40 cellular contexts compared by ENCODE assay signal in the genomic region with DNA sequence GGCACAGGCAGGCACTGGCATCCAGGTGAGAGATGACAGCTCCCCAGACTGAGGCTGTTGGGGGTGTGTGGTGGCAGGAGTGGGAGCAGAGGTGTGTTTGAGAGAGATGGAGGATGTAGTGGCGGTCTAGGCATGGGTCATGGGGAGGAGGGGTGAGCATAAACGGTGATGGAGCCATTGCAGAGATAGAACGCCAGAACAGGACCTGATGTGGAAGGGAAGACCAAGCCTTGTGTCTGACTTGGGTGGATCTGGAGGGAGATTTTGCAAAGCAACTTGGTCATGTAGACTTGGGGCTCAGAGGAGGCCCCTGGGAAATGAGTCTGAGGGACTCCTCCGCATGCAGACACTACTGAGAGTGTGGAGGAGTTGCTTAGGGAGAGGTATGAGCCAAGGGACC. TPM values are rescaled to one million over a fixed set of nuclear protein-coding genes. Genes with fewer than 3 reads are reported as not detected.
"Had no signal": no experiment of that assay in that cellular context is flagged by ENCODE, and none has a peak within 500 bp of the region (broad histone marks: within the 10 kb centered on the region; RNA-seq: fewer than 3 reads in every experiment).

No MANE protein-coding gene starts in this region.

- H3K4me1 ChIP-seq: adrenal gland, body of pancreas, gastroesophageal sphincter had no signal

- H3K9me3 ChIP-seq: adrenal gland, body of pancreas, esophagus squamous epithelium, gastroesophageal sphincter had no signal

- H3K4me3 ChIP-seq: adrenal gland, body of pancreas, esophagus squamous epithelium, gastroesophageal sphincter had no signal

- H3K27me3 ChIP-seq: adrenal gland, body of pancreas had no signal

- H3K9me3 Mint-ChIP-seq: activated CD4-positive, alpha-beta memory T cell treated with anti-CD3 and anti-CD28 coated beads for 36 hours; activated CD4-positive, alpha-beta T cell treated with anti-CD3 and anti-CD28 coated beads, Interleukin-2, amount 10 ng/mL, durations not matched to agents 24 days and 14 days; activated naive CD4-positive, alpha-beta T cell treated with anti-CD3 and anti-CD28 coated beads for 36 hours; activated naive CD4-positive, alpha-beta T cell treated with anti-CD3 and anti-CD28 coated beads, Interleukin-2, amount 50 U/mL, for 24 hours; activated naive CD8-positive, alpha-beta T cell treated with anti-CD3 and anti-CD28 coated beads for 36 hours; activated naive CD8-positive, alpha-beta T cell treated with anti-CD3 and anti-CD28 coated beads, Interleukin-2, amount 50 U/mL, for 24 hours; activated T-helper 1 cell treated with anti-CD3 and anti-CD28 coated beads, Interleukin-12 subunit alpha, Interleukin-12 subunit beta, Interleukin-2, Interleukin-4 antibody, amounts not matched to agents 30 ng/mL and 10 ng/mL and 1 ng/mL, durations not matched to agents 14 hours and 24 hours and 36 hours; activated T-helper 2 cell treated with anti-CD3 and anti-CD28 coated beads, Interferon-gamma antibody, Interleukin-2, Interleukin-4, amounts not matched to agents 10 μg/mL and 5 μg/mL and 100 μg/mL, durations not matched to agents 14 hours and 24 hours and 36 hours; T-helper 2 cell treated with Interferon-gamma antibody and Interleukin-4, amounts not matched to agents 5 μg/mL and 100 μg/mL, for 36 hours had no signal

- H3K36me3 Mint-ChIP-seq: activated CD4-positive, alpha-beta memory T cell treated with anti-CD3 and anti-CD28 coated beads for 36 hours; activated CD8-positive, alpha-beta memory T cell treated with anti-CD3 and anti-CD28 coated beads, Interleukin-2, amount 10 ng/mL, durations not matched to agents 7 days and 5 days; activated naive CD4-positive, alpha-beta T cell treated with anti-CD3 and anti-CD28 coated beads, Interleukin-2, amount 50 U/mL, for 24 hours; activated naive CD8-positive, alpha-beta T cell treated with anti-CD3 and anti-CD28 coated beads for 36 hours had no signal

- H3K27me3 Mint-ChIP-seq: activated CD4-positive, alpha-beta memory T cell treated with anti-CD3 and anti-CD28 coated beads for 36 hours; activated CD4-positive, alpha-beta T cell treated with anti-CD3 and anti-CD28 coated beads for 36 hours; activated CD4-positive, alpha-beta T cell treated with anti-CD3 and anti-CD28 coated beads, Interleukin-2, amount 10 ng/mL, durations not matched to agents 24 days and 14 days; activated naive CD4-positive, alpha-beta T cell treated with anti-CD3 and anti-CD28 coated beads, Interleukin-2, amount 50 U/mL, for 24 hours; activated naive CD8-positive, alpha-beta T cell treated with anti-CD3 and anti-CD28 coated beads for 36 hours had no signal

- H3K27ac Mint-ChIP-seq: activated CD4-positive, alpha-beta memory T cell treated with anti-CD3 and anti-CD28 coated beads for 36 hours; activated CD4-positive, alpha-beta T cell treated with anti-CD3 and anti-CD28 coated beads for 36 hours; activated CD8-positive, alpha-beta memory T cell treated with anti-CD3 and anti-CD28 coated beads, Interleukin-2, amount 10 ng/mL, durations not matched to agents 7 days and 5 days; activated CD8-positive, alpha-beta T cell treated with anti-CD3 and anti-CD28 coated beads, Interleukin-2, amount 10 ng/mL, durations not matched to agents 7 days and 5 days; activated naive CD4-positive, alpha-beta T cell treated with anti-CD3 and anti-CD28 coated beads for 36 hours; activated naive CD4-positive, alpha-beta T cell treated with anti-CD3 and anti-CD28 coated beads, Interleukin-2, amount 50 U/mL, for 24 hours; activated naive CD8-positive, alpha-beta T cell treated with anti-CD3 and anti-CD28 coated beads for 36 hours; activated naive CD8-positive, alpha-beta T cell treated with anti-CD3 and anti-CD28 coated beads, Interleukin-2, amount 50 U/mL, for 24 hours; activated T-helper 1 cell treated with anti-CD3 and anti-CD28 coated beads, Interleukin-12 subunit alpha, Interleukin-12 subunit beta, Interleukin-2, Interleukin-4 antibody, amounts not matched to agents 30 ng/mL and 10 ng/mL and 1 ng/mL, durations not matched to agents 14 hours and 24 hours and 36 hours; activated T-helper 2 cell treated with anti-CD3 and anti-CD28 coated beads, Interferon-gamma antibody, Interleukin-2, Interleukin-4, amounts not matched to agents 10 μg/mL and 5 μg/mL and 100 μg/mL, durations not matched to agents 14 hours and 24 hours and 36 hours; T-helper 17 cell had no signal

- H3K27ac ChIP-seq: adrenal gland, body of pancreas, epithelial cell of prostate, gastroesophageal sphincter had no signal

- ATAC-seq: activated CD4-positive, alpha-beta T cell treated with anti-CD3 and anti-CD28 coated beads for 36 hours; activated CD8-positive, alpha-beta memory T cell treated with anti-CD3 and anti-CD28 coated beads, Interleukin-2, amount 10 ng/mL, durations not matched to agents 7 days and 5 days; activated CD8-positive, alpha-beta T cell treated with anti-CD3 and anti-CD28 coated beads, Interleukin-2, amount 10 ng/mL, durations not matched to agents 7 days and 5 days; activated naive CD8-positive, alpha-beta T cell treated with anti-CD3 and anti-CD28 coated beads, Interleukin-2, amount 50 U/mL, for 24 hours; body of pancreas; gastroesophageal sphincter; T-helper 17 cell had no signal

- H3K36me3 ChIP-seq: adrenal gland, esophagus squamous epithelium, gastroesophageal sphincter had no signal

- FAIRE-seq: colon, endometrium, endothelial cell of umbilical vein had no signal

- DNase-seq: activated CD4-positive, alpha-beta memory T cell treated with anti-CD3 and anti-CD28 coated beads for 36 hours; activated CD4-positive, alpha-beta T cell treated with anti-CD3 and anti-CD28 coated beads for 36 hours; activated CD4-positive, alpha-beta T cell treated with anti-CD3 and anti-CD28 coated beads, Interleukin-2, amount 10 ng/mL, durations not matched to agents 24 days and 14 days; activated CD4-positive, CD25-positive, alpha-beta regulatory T cell; activated CD4-positive, CD25-positive, alpha-beta regulatory T cell treated with anti-CD3 and anti-CD28 coated beads, Interleukin-2, amount 50 U/mL, for 72 hours; activated CD8-positive, alpha-beta memory T cell treated with anti-CD3 and anti-CD28 coated beads, Interleukin-2, amount 10 ng/mL, durations not matched to agents 7 days and 5 days; activated CD8-positive, alpha-beta memory T cell treated with anti-CD3 and anti-CD28 coated beads, Interleukin-2, amount 50 U/mL, for 4 hours; activated CD8-positive, alpha-beta T cell treated with anti-CD3 and anti-CD28 coated beads, Interleukin-2, amount 10 ng/mL, durations not matched to agents 7 days and 5 days; activated effector memory CD4-positive, alpha-beta T cell treated with anti-CD3 and anti-CD28 coated beads, Interleukin-2, amount 50 U/mL, for 16 hours; activated naive CD4-positive, alpha-beta T cell treated with anti-CD3 and anti-CD28 coated beads for 36 hours; activated naive CD8-positive, alpha-beta T cell treated with anti-CD3 and anti-CD28 coated beads for 36 hours; activated naive CD8-positive, alpha-beta T cell treated with anti-CD3 and anti-CD28 coated beads, Interleukin-2, amount 50 U/mL, for 24 hours; activated T-cell treated with anti-CD3 and anti-CD28 coated beads, Interleukin-2, amount 50 U/mL, for 1 hour; activated T-cell treated with anti-CD3 and anti-CD28 coated beads, Interleukin-2, amount 50 U/mL, for 48 hours; adrenal gland; amygdala; aorta; body of pancreas; caudate nucleus; cortex of kidney; dermis blood vessel endothelial cell; effector CD8-positive, alpha-beta T cell; esophagus squamous epithelium; foreskin melanocyte; T-helper 1 cell; T-helper 17 cell; T1000 had no signal

- H3K4me3 Mint-ChIP-seq: activated CD4-positive, alpha-beta memory T cell treated with anti-CD3 and anti-CD28 coated beads for 36 hours; activated CD4-positive, alpha-beta T cell treated with anti-CD3 and anti-CD28 coated beads for 36 hours; activated CD4-positive, alpha-beta T cell treated with anti-CD3 and anti-CD28 coated beads, Interleukin-2, amount 10 ng/mL, durations not matched to agents 24 days and 14 days; activated CD8-positive, alpha-beta memory T cell treated with anti-CD3 and anti-CD28 coated beads, Interleukin-2, amount 10 ng/mL, durations not matched to agents 7 days and 5 days; activated CD8-positive, alpha-beta T cell treated with anti-CD3 and anti-CD28 coated beads, Interleukin-2, amount 10 ng/mL, durations not matched to agents 7 days and 5 days; activated naive CD4-positive, alpha-beta T cell treated with anti-CD3 and anti-CD28 coated beads for 36 hours; activated naive CD4-positive, alpha-beta T cell treated with anti-CD3 and anti-CD28 coated beads, Interleukin-2, amount 50 U/mL, for 24 hours; activated naive CD8-positive, alpha-beta T cell treated with anti-CD3 and anti-CD28 coated beads for 36 hours; activated naive CD8-positive, alpha-beta T cell treated with anti-CD3 and anti-CD28 coated beads, Interleukin-2, amount 50 U/mL, for 24 hours; activated T-helper 1 cell treated with anti-CD3 and anti-CD28 coated beads, Interleukin-12 subunit alpha, Interleukin-12 subunit beta, Interleukin-2, Interleukin-4 antibody, amounts not matched to agents 30 ng/mL and 10 ng/mL and 1 ng/mL, durations not matched to agents 14 hours and 24 hours and 36 hours; T-helper 17 cell; T-helper 2 cell treated with Interferon-gamma antibody and Interleukin-4, amounts not matched to agents 5 μg/mL and 100 μg/mL, for 36 hours had no signal

RNA-seq across cellular contexts. Expression of gene CLDN5, which starts 50.0 kb away (rescaled TPM):
- total RNA-seq: activated CD4-positive, alpha-beta T cell treated with anti-CD3 and anti-CD28 coated beads for 36 hours; activated CD8-positive, alpha-beta memory T cell treated with anti-CD3 and anti-CD28 coated beads for 36 hours; activated CD8-positive, alpha-beta memory T cell treated with anti-CD3 and anti-CD28 coated beads, Interleukin-2, amount 10 ng/mL, durations not matched to agents 7 days and 5 days; activated CD8-positive, alpha-beta T cell treated with anti-CD3 and anti-CD28 coated beads, Interleukin-2, amount 10 ng/mL, durations not matched to agents 7 days and 5 days; activated naive CD8-positive, alpha-beta T cell treated with anti-CD3 and anti-CD28 coated beads for 36 hours; chondrocyte; fibroblast of villous mesenchyme had no signal
- polyA plus RNA-seq: fibroblast of lung had no signal
